Comparison of ENCODE assay signal across 1 cellular context in the genomic region with DNA sequence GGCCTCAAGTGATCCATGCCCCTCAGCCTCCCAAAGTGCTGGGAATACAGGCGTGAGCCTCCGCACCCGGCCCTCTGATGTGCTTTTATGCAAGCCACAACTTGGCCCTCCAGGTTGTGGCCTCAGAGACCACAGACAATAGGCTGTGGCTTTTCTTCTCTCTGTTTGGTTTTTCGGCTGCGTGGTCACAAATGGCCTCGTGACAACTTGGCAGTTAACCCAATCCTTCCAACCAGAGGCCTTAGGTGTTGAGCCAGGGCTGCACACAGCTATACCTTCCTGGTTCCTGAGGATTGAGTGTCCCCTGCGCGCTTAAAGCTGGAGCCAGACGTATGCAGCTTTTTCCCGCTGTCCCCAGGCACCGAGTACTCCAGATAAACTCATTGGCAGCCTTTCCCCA.
TF ChIP-seq lines count a peak whose summit lies in the region.

No MANE protein-coding gene starts in this region.

TF ChIP-seq in GM12878, 131 proteins besides CTCF, POLR2A, EP300 and RAD21 (continued from another document):
- TF ChIP-seq PAX5 (IDR thresholded peaks at IDR 0.05; ENCODE audit: borderline replicate concordance, low read depth, low read length) (peak; percentile 60; the same call in 1 of the 2 replicates), BHLHE40 (IDR thresholded peaks at IDR 0.05; ENCODE audit: borderline replicate concordance in 1 of 2, low read depth in 2 of 2, low read length in 1 of 2) (peak; percentile 18 to 61; a peak in 1 of 4 replicates), CBX3 (IDR thresholded peaks at IDR 0.05; ENCODE audit: borderline replicate concordance, low read depth) (no peak)
